In the genomic region with DNA sequence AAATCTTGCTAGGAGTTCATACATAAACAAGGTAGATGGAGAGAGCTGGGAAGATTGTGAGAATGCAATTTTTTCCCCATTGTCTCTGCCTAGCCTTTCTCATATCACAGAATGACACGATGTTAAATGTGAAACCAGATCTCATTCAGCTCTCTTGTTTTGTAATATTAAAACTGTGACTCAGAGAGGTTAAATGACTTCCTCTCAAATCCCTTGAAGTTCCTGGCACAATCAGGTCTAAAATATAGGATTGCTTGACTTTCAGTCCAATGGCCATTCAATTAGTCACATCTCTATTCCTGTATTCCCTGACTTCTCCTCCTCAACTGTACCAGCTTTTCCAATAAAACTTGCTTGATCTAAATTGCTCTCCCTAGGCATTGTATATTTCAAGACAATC, we compare ENCODE assay signal across 12 cellular contexts. TPM values are rescaled to one million over a fixed set of nuclear protein-coding genes. Genes with fewer than 3 reads are reported as not detected.
DNase-seq lines count a peak whose midpoint lies in the region; ATAC-seq and TF ChIP-seq lines count a peak whose summit lies in the region.
"Had no signal": no experiment of that assay in that cellular context is flagged by ENCODE, and none has a peak within 500 bp of the region (broad histone marks: within the 10 kb centered on the region; RNA-seq: fewer than 3 reads in every experiment).

No MANE protein-coding gene starts in this region.

- intact Hi-C loops in naive thymus-derived CD4-positive, alpha-beta T cell (cut with micrococcal nuclease), result no loop called here
- intact Hi-C loops in tibial artery (cut with DNase I; ENCODE audit: low total_unique reads), result loop anchor here (10.0 kb wide), 1 partner anchor 176 kb away; no protein-coding TSS in a partner anchor
- intact Hi-C loops in Right ventricle myocardium superior (cut with DNase I), result no loop called here

- no peaks in the 10 kb centered on the region for H3K27me3 ChIP-seq in naive thymus-derived CD4-positive, alpha-beta T cell (ENCODE audit: control insufficient read depth in 2 of 2, insufficient read depth in 2 of 2, low read length in 2 of 2)
- H3K27me3 ChIP-seq in tibial artery, result no peaks in the 10 kb centered on the region
- H3K27me3 ChIP-seq: heart left ventricle had no signal

- peaks cover 0 to 4% (median 0%) of the 10 kb centered on the region in 5 donors for H3K36me3 Mint-ChIP-seq in naive thymus-derived CD4-positive, alpha-beta T cell

- ATAC-seq in naive thymus-derived CD4-positive, alpha-beta T cell, result peak; percentile 50
- no peak for ATAC-seq in GM18511 (IDR thresholded peaks at IDR 0.05; ENCODE audit: unreplicated experiment)
- ATAC-seq in Right ventricle myocardium superior (ENCODE audit: poor library complexity), result no peak
- ATAC-seq: heart left ventricle had no signal

- no peaks in the 10 kb centered on the region for H3K9me3 ChIP-seq in naive thymus-derived CD4-positive, alpha-beta T cell (ENCODE audit: control insufficient read depth in 2 of 3, low read length in 3 of 3)
- no peaks in the 10 kb centered on the region for H3K9me3 ChIP-seq in tibial artery
- H3K9me3 ChIP-seq: thoracic aorta had no signal

- no peak overlapping the region for H3K4me3 ChIP-seq in naive thymus-derived CD4-positive, alpha-beta T cell (ENCODE audit: low read length)
- no peak overlapping the region for H3K4me3 ChIP-seq in tibial artery
- H3K4me3 ChIP-seq: heart left ventricle, thoracic aorta had no signal

- peaks cover 0 to 11% (median 0%) of the 10 kb centered on the region in 5 donors for H3K27me3 Mint-ChIP-seq in naive thymus-derived CD4-positive, alpha-beta T cell

- H3K4me1 Mint-ChIP-seq in naive thymus-derived CD4-positive, alpha-beta T cell, result peaks cover 2 to 20% (median 11%) of the 10 kb centered on the region in 7 donors

- peaks cover 0 to 4% of the 10 kb centered on the region in 2 donors for H3K4me1 ChIP-seq in naive thymus-derived CD4-positive, alpha-beta T cell (ENCODE audit: control insufficient read depth in 2 of 2, insufficient read depth in 2 of 2, low read length in 2 of 2)
- H3K4me1 ChIP-seq in tibial artery, result no peaks in the 10 kb centered on the region

- POLR2A ChIA-PET in naive thymus-derived CD4-positive, alpha-beta T cell (lab: Charles Lee), result no interaction called here

- no peaks in the 10 kb centered on the region for H3K9me3 Mint-ChIP-seq in naive thymus-derived CD4-positive, alpha-beta T cell

- TF ChIP-seq CTCF in tibial artery (IDR thresholded peaks at IDR 0.05), result no peak

- H3K36me3 ChIP-seq in naive thymus-derived CD4-positive, alpha-beta T cell (ENCODE audit: control insufficient read depth in 2 of 3, insufficient read depth in 3 of 3, low read length in 3 of 3), result no peaks in the 10 kb centered on the region
- H3K36me3 ChIP-seq in tibial artery, result no peaks in the 10 kb centered on the region
- H3K36me3 ChIP-seq: heart left ventricle, thoracic aorta had no signal

- H3K27ac Mint-ChIP-seq in naive thymus-derived CD4-positive, alpha-beta T cell, result peak overlapping the region in 1 of 9 donors; percentile 36

- CTCF ChIA-PET in naive thymus-derived CD4-positive, alpha-beta T cell (lab: Charles Lee), result interaction anchor here (0.6 to 0.8 kb wide), 3 partner anchors 12 to 121 kb away, joined by 3 to 5 read pairs (median 4); no protein-coding TSS in a partner anchor

- DNase-seq in ELR (ENCODE audit: low read depth) (peak; percentile 85), Kasumi-1 (lab: John Stamatoyannopoulos, UW) (peak; percentile 58 to 72), astrocyte of the hippocampus (ENCODE audit: low read depth, low spot score) (peak; percentile 42), NCI-H510A (lab: John Stamatoyannopoulos, UW) (no peak), tibial artery (no peak), Right ventricle myocardium superior (no peak)
- no peak for DNase-seq in naive thymus-derived CD4-positive, alpha-beta T cell
- DNase-seq: heart left ventricle had no signal

- H3K27ac ChIP-seq in naive thymus-derived CD4-positive, alpha-beta T cell (ENCODE audit: low read depth, low read length), result no peak overlapping the region
- H3K27ac ChIP-seq in tibial artery, result no peak overlapping the region
- H3K27ac ChIP-seq: thoracic aorta had no signal

- peak overlapping the region in 1 of 10 donors; percentile 78 for H3K4me3 Mint-ChIP-seq in naive thymus-derived CD4-positive, alpha-beta T cell

RNA-seq across cellular contexts. Expression of a gene that starts 3.1 kb away (rescaled TPM):
- total RNA-seq in naive thymus-derived CD4-positive, alpha-beta T cell, result under 1 TPM in 4 of 5 experiments, not detected in 1; 0.32 to 0.59 (median 0.40) TPM
- 1 to 10 TPM in 1 of 2 donors, under 1 TPM in 1; 0.54 to 1.2 TPM for polyA plus RNA-seq in naive thymus-derived CD4-positive, alpha-beta T cell
- not detected for total RNA-seq in Right ventricle myocardium superior
- total RNA-seq: skeletal muscle tissue, thoracic aorta had no signal

RNA-seq across cellular contexts. Expression of a gene that starts 31.5 kb away (rescaled TPM):
- total RNA-seq in naive thymus-derived CD4-positive, alpha-beta T cell, result 10 to 100 TPM; 29.5 to 57.7 (median 38.9) TPM
- 10 to 100 TPM; 12.5 to 13.0 TPM for polyA plus RNA-seq in naive thymus-derived CD4-positive, alpha-beta T cell
- total RNA-seq in Right ventricle myocardium superior, result 2.0 TPM

RNA-seq across cellular contexts. Expression of a gene that starts 46.0 kb away (rescaled TPM):
- total RNA-seq in naive thymus-derived CD4-positive, alpha-beta T cell, result not detected
- under 1 TPM in 1 of 2 donors, not detected in 1; 0.21 TPM for polyA plus RNA-seq in naive thymus-derived CD4-positive, alpha-beta T cell
- total RNA-seq in Right ventricle myocardium superior, result not detected
- total RNA-seq: activated CD8-positive, alpha-beta memory T cell treated with anti-CD3 and anti-CD28 coated beads for 36 hours; heart left ventricle; thoracic aorta had no signal
- polyA plus RNA-seq: heart left ventricle had no signal

Comparison
In these comparisons a context has a peak if more than half of its experiments do, and no peak if none do; other contexts are left out.
1. DNase-seq: peak in ELR (single experiment), Kasumi-1 (2 of 2) and astrocyte of the hippocampus (single experiment); none in naive thymus-derived CD4-positive, alpha-beta T cell (0 of 9), NCI-H510A (single experiment), tibial artery (0 of 2) and Right ventricle myocardium superior (single experiment).
2. RNA of a gene that starts 31.5 kb away (total RNA-seq): 29.5 to 57.7 TPM in naive thymus-derived CD4-positive, alpha-beta T cell; 2.0 TPM in Right ventricle myocardium superior (single experiment); every median in the first group is over 10 times any median in the second.